ENCODE assay signal across 8 cellular contexts in the genomic region with DNA sequence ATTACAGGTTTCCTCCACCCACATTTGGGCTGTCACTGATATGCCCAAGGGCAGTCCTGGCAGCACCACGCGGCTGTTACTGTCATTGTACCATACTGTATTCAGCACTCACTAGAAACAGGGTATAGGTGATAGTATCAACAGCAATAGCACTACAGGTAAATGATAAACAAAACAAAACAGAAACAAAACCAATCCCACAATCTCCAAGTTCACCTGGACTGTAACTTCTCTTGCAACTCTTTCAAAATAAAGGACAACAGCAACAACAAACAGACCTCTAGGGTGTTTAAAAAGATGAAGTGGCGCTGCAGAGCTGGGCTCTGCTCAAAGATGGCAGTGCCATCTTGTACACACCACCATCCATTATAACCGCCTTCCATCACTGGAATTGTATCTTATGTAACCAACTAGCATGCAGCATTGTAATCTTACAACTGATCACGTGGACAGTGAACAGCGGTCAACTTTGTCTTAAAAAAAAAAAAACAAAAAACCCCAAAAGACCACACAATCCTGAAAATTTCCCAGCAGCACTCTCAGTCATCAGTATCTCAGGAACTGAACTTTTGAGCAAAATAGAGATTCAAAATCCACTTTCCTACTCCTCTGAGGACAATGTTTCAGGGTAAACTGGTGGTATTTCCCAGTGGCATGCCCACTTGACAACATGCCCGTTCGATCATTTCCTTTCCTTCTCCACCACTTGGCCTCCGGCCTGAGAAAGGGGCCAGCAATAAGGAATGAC. TPM values are rescaled to one million over a fixed set of nuclear protein-coding genes. Genes with fewer than 3 reads are reported as not detected.
DNase-seq lines count a peak whose midpoint lies in the region; ATAC-seq and TF ChIP-seq lines count a peak whose summit lies in the region.

No MANE protein-coding gene starts in this region.

- H4K20me1 ChIP-seq in Karpas-422 (ENCODE audit: insufficient read depth, low read depth, low read length), result no peaks in the 10 kb centered on the region

- no peak for ATAC-seq in lung (ENCODE audit: insufficient read depth, low FRiP score)
- no peak for ATAC-seq in GM19023 (IDR thresholded peaks at IDR 0.05; ENCODE audit: unreplicated experiment)

- H3K27ac ChIP-seq in Karpas-422 (ENCODE audit: low read length) (no peak overlapping the region), lung (ENCODE audit: low read depth in 1 of 2, low read length in 1 of 2) (peak overlapping the region; percentile 92 to 95), stomach smooth muscle (ENCODE audit: low read length) (peak overlapping the region; percentile 98)

- DNase-seq in Caki2 (ENCODE audit: low read depth), result peak; percentile 77
- no peak for DNase-seq in Karpas-422
- peak; percentile 37 for DNase-seq in T follicular helper cell (ENCODE audit: low read depth)
- peak; percentile 77 for DNase-seq in cerebellar cortex (ENCODE audit: low spot score)
- no peak for DNase-seq in lung (ENCODE audit: low spot score)
- no peak for DNase-seq in UCSD-AML1 (lab: John Stamatoyannopoulos, UW; ENCODE audit: unreplicated experiment)

- TF ChIP-seq CTCF in lung (IDR thresholded peaks at IDR 0.05; ENCODE audit: control extremely low read depth, extremely low read depth), result no peak

- H3K79me2 ChIP-seq in Karpas-422 (ENCODE audit: low read length), result peaks cover 4% of the 10 kb centered on the region; the same call in 1 of the 2 replicates

- H3K4me3 ChIP-seq in Karpas-422 (ENCODE audit: low read length), result peak overlapping the region; percentile 60; the same call in 1 of the 2 replicates
- peak overlapping the region; percentile 60 for H3K4me3 ChIP-seq in lung
- H3K4me3 ChIP-seq in stomach smooth muscle (ENCODE audit: low read length in 2 of 2), result peak overlapping the region; percentile 94 to 98

- H3K9me2 ChIP-seq in Karpas-422 (replicated peaks; ENCODE audit: insufficient read depth, low read length), result no peaks in the 10 kb centered on the region

- H2AFZ ChIP-seq in Karpas-422 (ENCODE audit: low read length), result no peak overlapping the region

- in situ Hi-C loops in Caki2 (cut with HindIII; ENCODE audit: low pct_unique_long_range_greater_than_20kb, low sequenced_read_pairs), result loop anchor here (25.0 kb wide), 2 partner anchors 356 to 456 kb away; no protein-coding TSS in a partner anchor

- peak overlapping the region; percentile 61 for H3K4me2 ChIP-seq in Karpas-422 (ENCODE audit: low read depth, low read length, poor library complexity, severe bottlenecking)

- WGBS in lung, 2 donors, result 0 to 1% methylated on average over 9 of the region's 9 CpGs

- H3K27me3 ChIP-seq in Karpas-422 (ENCODE audit: low read length) (no peaks in the 10 kb centered on the region), lung (ENCODE audit: control insufficient read depth, insufficient read depth) (no peaks in the 10 kb centered on the region), stomach smooth muscle (ENCODE audit: control insufficient read depth in 1 of 2, insufficient read depth in 2 of 2, low read length in 2 of 2) (no peaks in the 10 kb centered on the region)

- H3K9ac ChIP-seq in Karpas-422 (ENCODE audit: low read length) (0 out of 2 replicates have a peak overlapping the region, but pooled peaks have one; percentile 16), stomach smooth muscle (ENCODE audit: low read length in 2 of 2) (peak overlapping the region; percentile 82 to 98)

- H3K36me3 ChIP-seq in Karpas-422 (ENCODE audit: insufficient read depth, low read length), result 0 out of 2 replicates have a peak, but pooled peaks cover 5% of the 10 kb centered on the region
- H3K36me3 ChIP-seq in lung (ENCODE audit: control insufficient read depth in 2 of 2, insufficient read depth in 2 of 2, low read length in 2 of 2), result peaks cover 6 to 10% of the 10 kb centered on the region in 2 donors
- peaks cover 8 to 30% of the 10 kb centered on the region in 2 donors for H3K36me3 ChIP-seq in stomach smooth muscle (ENCODE audit: control insufficient read depth in 2 of 2, insufficient read depth in 2 of 2, low read length in 2 of 2)

- H3K4me1 ChIP-seq in Karpas-422 (ENCODE audit: low read length), result peaks cover 87% of the 10 kb centered on the region
- peaks cover 0 to 13% of the 10 kb centered on the region in 2 donors for H3K4me1 ChIP-seq in lung (ENCODE audit: control insufficient read depth in 2 of 2, insufficient read depth in 2 of 2, low read length in 2 of 2)
- peaks cover 18% of the 10 kb centered on the region for H3K4me1 ChIP-seq in stomach smooth muscle (ENCODE audit: control insufficient read depth, insufficient read depth, low read length)

- no peaks in the 10 kb centered on the region for H3K9me3 ChIP-seq in Karpas-422 (ENCODE audit: low read length)
- no peaks in the 10 kb centered on the region for H3K9me3 ChIP-seq in lung (ENCODE audit: control insufficient read depth in 2 of 2, insufficient read depth in 1 of 2, low read length in 1 of 2)
- H3K9me3 ChIP-seq in stomach smooth muscle (ENCODE audit: control insufficient read depth in 2 of 2, low read length in 2 of 2), result no peaks in the 10 kb centered on the region

RNA-seq across cellular contexts. Expression of a gene that starts 3.8 kb away (rescaled TPM):
- 40.0 and 43.2 TPM in 2 replicates for total RNA-seq in Caki2 (2014; rRNA removed; shearing (Covaris generic); ENCODE audit: low replicate concordance)
- 14.1 and 16.5 TPM in 2 replicates for total RNA-seq in Karpas-422 (2014; rRNA removed; shearing (Covaris generic); ENCODE audit: low replicate concordance)
- 100 to 1,000 TPM; 113 to 197 TPM for total RNA-seq in lung
- 100 to 1,000 TPM in 1 of 2 donors, 10 to 100 TPM in 1; 49.3 to 106 TPM for polyA plus RNA-seq in lung

Comparison
In these comparisons a context has a peak if more than half of its experiments do, and no peak if none do; other contexts are left out.
1. DNase-seq: peak in Caki2 (single experiment), T follicular helper cell (single experiment) and cerebellar cortex (single experiment); none in Karpas-422 (single experiment), lung (single experiment) and UCSD-AML1 (single experiment).
2. Peak in every context shown above with its lines, with median percentiles within 50 percentile points of each other: H3K4me3 ChIP-seq.